Comparison of ENCODE assay signal across 1 cellular context in the genomic region with DNA sequence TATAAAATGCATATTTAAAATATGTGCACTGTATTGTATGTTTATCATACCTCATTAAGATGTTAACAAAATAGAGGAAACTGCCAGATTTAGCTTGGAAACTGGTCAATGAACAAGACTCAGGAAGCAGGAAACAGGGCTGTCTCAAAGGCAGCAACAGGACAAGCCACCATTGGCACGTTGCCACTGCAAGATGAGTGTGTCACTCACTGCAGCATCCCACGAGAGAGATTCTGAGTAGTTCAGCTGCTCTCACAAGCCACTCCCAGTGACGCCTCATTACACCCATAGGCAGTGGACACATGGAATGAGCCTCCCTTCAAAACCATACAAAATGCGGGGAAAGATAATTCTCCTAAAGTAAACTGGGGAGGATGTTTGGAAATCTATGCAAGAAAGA.
A peak's percentile ranks its signal among the peaks of the same experiment; 100 is the strongest.
TF ChIP-seq lines count a peak whose summit lies in the region.

No MANE protein-coding gene starts in this region.

TF ChIP-seq in GM12878, 131 proteins besides CTCF, POLR2A, EP300 and RAD21 (continued from another document):
- TF ChIP-seq, protein P1, sequence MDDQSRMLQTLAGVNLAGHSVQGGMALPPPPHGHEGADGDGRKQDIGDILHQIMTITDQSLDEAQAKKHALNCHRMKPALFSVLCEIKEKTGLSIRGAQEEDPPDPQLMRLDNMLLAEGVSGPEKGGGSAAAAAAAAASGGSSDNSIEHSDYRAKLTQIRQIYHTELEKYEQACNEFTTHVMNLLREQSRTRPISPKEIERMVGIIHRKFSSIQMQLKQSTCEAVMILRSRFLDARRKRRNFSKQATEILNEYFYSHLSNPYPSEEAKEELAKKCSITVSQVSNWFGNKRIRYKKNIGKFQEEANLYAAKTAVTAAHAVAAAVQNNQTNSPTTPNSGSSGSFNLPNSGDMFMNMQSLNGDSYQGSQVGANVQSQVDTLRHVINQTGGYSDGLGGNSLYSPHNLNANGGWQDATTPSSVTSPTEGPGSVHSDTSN (IDR thresholded peaks at IDR 0.05; ENCODE audit: insufficient replicate concordance, low read depth, low read length): peak; percentile 50
